1 cellular context compared by ENCODE assay signal in genomic region chr20:61353261-61353995, GRCh38.
TF ChIP-seq lines count a peak whose summit lies in the region.

No MANE protein-coding gene starts in this region.

TF ChIP-seq in SK-N-SH treated with all-trans-retinoic acid at 6 μM for 48 hours, 23 proteins besides CTCF, POLR2A, EP300 and RAD21 (continued from another document):
- TF ChIP-seq, protein P1, sequence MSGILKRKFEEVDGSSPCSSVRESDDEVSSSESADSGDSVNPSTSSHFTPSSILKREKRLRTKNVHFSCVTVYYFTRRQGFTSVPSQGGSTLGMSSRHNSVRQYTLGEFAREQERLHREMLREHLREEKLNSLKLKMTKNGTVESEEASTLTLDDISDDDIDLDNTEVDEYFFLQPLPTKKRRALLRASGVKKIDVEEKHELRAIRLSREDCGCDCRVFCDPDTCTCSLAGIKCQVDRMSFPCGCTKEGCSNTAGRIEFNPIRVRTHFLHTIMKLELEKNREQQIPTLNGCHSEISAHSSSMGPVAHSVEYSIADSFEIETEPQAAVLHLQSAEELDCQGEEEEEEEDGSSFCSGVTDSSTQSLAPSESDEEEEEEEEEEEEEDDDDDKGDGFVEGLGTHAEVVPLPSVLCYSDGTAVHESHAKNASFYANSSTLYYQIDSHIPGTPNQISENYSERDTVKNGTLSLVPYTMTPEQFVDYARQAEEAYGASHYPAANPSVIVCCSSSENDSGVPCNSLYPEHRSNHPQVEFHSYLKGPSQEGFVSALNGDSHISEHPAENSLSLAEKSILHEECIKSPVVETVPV (CRISPR knock-in tag; IDR thresholded peaks at IDR 0.05) = no peak
- TF ChIP-seq OSR1 (CRISPR knock-in tag; IDR thresholded peaks at IDR 0.05) (no peak), ESRRG (CRISPR knock-in tag; IDR thresholded peaks at IDR 0.05) (no peak), CSDC2 (CRISPR knock-in tag; IDR thresholded peaks at IDR 0.05) (no peak), ZFP30 (CRISPR knock-in tag; IDR thresholded peaks at IDR 0.05) (no peak)
- TF ChIP-seq, protein P2, sequence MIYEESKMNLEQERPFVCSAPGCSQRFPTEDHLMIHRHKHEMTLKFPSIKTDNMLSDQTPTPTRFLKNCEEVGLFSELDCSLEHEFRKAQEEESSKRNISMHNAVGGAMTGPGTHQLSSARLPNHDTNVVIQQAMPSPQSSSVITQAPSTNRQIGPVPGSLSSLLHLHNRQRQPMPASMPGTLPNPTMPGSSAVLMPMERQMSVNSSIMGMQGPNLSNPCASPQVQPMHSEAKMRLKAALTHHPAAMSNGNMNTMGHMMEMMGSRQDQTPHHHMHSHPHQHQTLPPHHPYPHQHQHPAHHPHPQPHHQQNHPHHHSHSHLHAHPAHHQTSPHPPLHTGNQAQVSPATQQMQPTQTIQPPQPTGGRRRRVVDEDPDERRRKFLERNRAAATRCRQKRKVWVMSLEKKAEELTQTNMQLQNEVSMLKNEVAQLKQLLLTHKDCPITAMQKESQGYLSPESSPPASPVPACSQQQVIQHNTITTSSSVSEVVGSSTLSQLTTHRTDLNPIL (CRISPR knock-in tag; IDR thresholded peaks at IDR 0.05; ENCODE audit: low read depth) = no peak
TF ChIP-seq in SK-N-SH treated with all-trans-retinoic acid at 6 μM for 48 hours: peak in this region for 0.
